Comparison of ENCODE assay signal across 8 cellular contexts in the genomic region with DNA sequence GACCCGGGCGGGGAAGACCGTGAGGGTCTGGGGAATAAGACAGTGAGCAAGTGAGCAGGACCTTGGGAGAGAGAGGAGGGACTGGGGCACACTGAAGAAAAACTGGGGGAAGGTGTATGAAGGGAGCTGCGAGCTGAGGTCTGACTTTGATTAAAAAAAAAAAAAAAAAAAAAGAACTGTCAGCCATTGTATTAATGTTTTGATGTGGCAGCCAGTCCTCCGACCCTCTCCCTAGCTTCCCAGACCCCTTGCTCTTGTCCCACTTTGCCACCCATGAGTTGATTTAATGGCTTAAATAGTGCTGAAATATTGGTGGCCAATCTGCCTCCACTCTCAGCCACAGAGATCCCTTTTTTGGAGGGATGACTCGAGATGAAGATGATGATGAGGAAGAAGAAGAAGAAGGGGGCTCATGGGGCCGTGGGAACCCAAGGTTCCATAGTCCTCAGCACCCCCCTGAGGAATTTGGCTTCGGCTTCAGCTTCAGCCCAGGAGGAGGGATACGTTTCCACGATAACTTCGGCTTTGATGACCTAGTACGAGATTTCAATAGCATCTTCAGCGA. TPM values are rescaled to one million over a fixed set of nuclear protein-coding genes. Genes with fewer than 3 reads are reported as not detected.
DNase-seq lines count a peak whose midpoint lies in the region; ATAC-seq and TF ChIP-seq lines count a peak whose summit lies in the region.

No MANE protein-coding gene starts in this region.

- H3K27me3 Mint-ChIP-seq in Calu3 (ENCODE audit: unreplicated experiment) = no peaks in the 10 kb centered on the region
- H3K27me3 Mint-ChIP-seq in osteocyte (ENCODE audit: unreplicated experiment) = no peaks in the 10 kb centered on the region

- CTCF ChIA-PET in Calu3 (lab: Charles Lee) (interaction anchor here (0.6 to 2.6 kb wide), 4 partner anchors 16 to 498 kb away, joined by 3 to 12 read pairs (median 4); a partner anchor contains a TSS), Panc1 (lab: Charles Lee) (no interaction called here)

- H3K4me3 Mint-ChIP-seq in Calu3 (ENCODE audit: low read depth, unreplicated experiment) (peak overlapping the region; percentile 98), osteocyte (ENCODE audit: unreplicated experiment) (peak overlapping the region; percentile 95)

- BruUV-seq in Calu3 (replicated peaks; lab: Mats Ljungman, UMichigan) = TSS peak; percentile 73
- TSS peak; percentile 80 for BruUV-seq in Panc1 (replicated peaks; lab: Mats Ljungman, UMichigan)

- 41 to 43% methylated on average over 13 of the region's 13 CpGs for WGBS in esophagus, 2 donors

- H3K4me1 ChIP-seq in Panc1 (ENCODE audit: control insufficient read depth, insufficient read depth, low read length) (peaks cover 5% of the 10 kb centered on the region; the same call in 1 of the 2 replicates), esophagus (ENCODE audit: control insufficient read depth in 2 of 2, insufficient read depth in 2 of 2, low read length in 1 of 2) (no peaks in the 10 kb centered on the region)

- H3K4me3 ChIP-seq in Panc1 (ENCODE audit: low read depth in 2 of 2, low read length in 2 of 2) = peak overlapping the region; percentile 96 to 100
- peak overlapping the region; percentile 63 to 84 for H3K4me3 ChIP-seq in esophagus (ENCODE audit: low read depth in 1 of 2, low read length in 2 of 2)

- DNase-seq in Calu3 = no peak
- DNase-seq in Panc1 (ENCODE audit: low read depth, low spot score) = no peak
- DNase-seq in osteocyte (ENCODE audit: extremely low spot score, unreplicated experiment) = no peak
- DNase-seq in NCI-H1694 treated with DMSO at 0.1 percent for 48 hours (lab: John Stamatoyannopoulos, UW) = no peak
- no peak for DNase-seq in NCI-H2107 treated with DMSO at 0.1 percent for 48 hours (lab: John Stamatoyannopoulos, UW; ENCODE audit: unreplicated experiment)
- DNase-seq in GOT3 (lab: John Stamatoyannopoulos, UW) = no peak

- POLR2A ChIA-PET in Panc1 (lab: Charles Lee) = no interaction called here

- H3K27ac Mint-ChIP-seq in Calu3 (ENCODE audit: unreplicated experiment) (peak overlapping the region; percentile 98), osteocyte (ENCODE audit: unreplicated experiment) (peak overlapping the region; percentile 98)

- intact Hi-C loops in Calu3 (cut with micrococcal nuclease; ENCODE audit: unreplicated experiment) (loop anchor here (1.0 to 2.0 kb wide), 2 partner anchors 74 to 86 kb away; no protein-coding TSS in a partner anchor), Panc1 (cut with micrococcal nuclease; ENCODE audit: unreplicated experiment) (loop anchor here (1.0 kb wide), 1 partner anchor 74 kb away; no protein-coding TSS in a partner anchor)

- TF ChIP-seq CTCF in Calu3 (IDR thresholded peaks at IDR 0.05; ENCODE audit: unreplicated experiment) (no peak), Panc1 (IDR thresholded peaks at IDR 0.05) (no peak), osteocyte (IDR thresholded peaks at IDR 0.05) (no peak)

- H3K36me3 ChIP-seq in Panc1 (ENCODE audit: control insufficient read depth, insufficient read depth, low read length) = peaks cover 6% of the 10 kb centered on the region; the same call in 1 of the 2 replicates
- H3K36me3 ChIP-seq in esophagus (ENCODE audit: control insufficient read depth in 2 of 2, insufficient read depth in 2 of 2, low read length in 1 of 2) = peaks cover 12 to 17% of the 10 kb centered on the region in 2 donors

- H3K36me3 Mint-ChIP-seq in Calu3 (ENCODE audit: insufficient read depth, unreplicated experiment) (peaks cover 61% of the 10 kb centered on the region), osteocyte (ENCODE audit: unreplicated experiment) (peaks cover 28% of the 10 kb centered on the region)

- in situ Hi-C loops in Panc1 (cut with HindIII; ENCODE audit: low pct_unique_long_range_greater_than_20kb, low sequenced_read_pairs) = no loop called here

- H3K27ac ChIP-seq in Panc1 (ENCODE audit: low read length) (peak overlapping the region; percentile 97), esophagus (ENCODE audit: low read depth in 2 of 2, low read length in 1 of 2) (peak overlapping the region; percentile 92 to 96)

- no peaks in the 10 kb centered on the region for H3K9me3 Mint-ChIP-seq in Calu3 (ENCODE audit: low read depth, unreplicated experiment)
- H3K9me3 Mint-ChIP-seq in osteocyte (ENCODE audit: unreplicated experiment) = no peaks in the 10 kb centered on the region

- ATAC-seq in Panc1 = no peak
- no peak for ATAC-seq in GM18520 (IDR thresholded peaks at IDR 0.05; ENCODE audit: unreplicated experiment)

- H3K4me1 Mint-ChIP-seq in Calu3 (ENCODE audit: low read depth, unreplicated experiment) = peaks cover 9% of the 10 kb centered on the region
- peaks cover 32% of the 10 kb centered on the region for H3K4me1 Mint-ChIP-seq in osteocyte (ENCODE audit: unreplicated experiment)

- H3K9me3 ChIP-seq in Panc1 (ENCODE audit: control insufficient read depth, insufficient read depth, low read depth, low read length) (no peaks in the 10 kb centered on the region), esophagus (ENCODE audit: control insufficient read depth in 2 of 2, insufficient read depth in 1 of 2, low read depth in 1 of 2, low read length in 1 of 2) (no peaks in the 10 kb centered on the region)

- H3K27me3 ChIP-seq in Panc1 (ENCODE audit: control insufficient read depth, insufficient read depth, low read length) (no peaks in the 10 kb centered on the region), esophagus (ENCODE audit: control insufficient read depth in 1 of 2, insufficient read depth in 2 of 2, low read length in 2 of 2) (no peaks in the 10 kb centered on the region)

RNA-seq across cellular contexts. Expression of a gene that starts 0.7 kb away (rescaled TPM):
- total RNA-seq in Calu3 (2022) (112 and 129 TPM in 2 replicates), Panc1 (2021; ENCODE audit: unreplicated experiment) (110 TPM), osteocyte (93.7 and 99.9 TPM in 2 replicates)
- polyA plus RNA-seq in Panc1 (2012; ENCODE audit: insufficient read length) = 115 TPM
- polyA plus RNA-seq in esophagus = 10 to 100 TPM; 78.3 to 90.0 TPM

RNA-seq across cellular contexts. Expression of a gene that starts 47.8 kb away (rescaled TPM):
- not detected in 2 replicates for total RNA-seq in Calu3 (2022)
- total RNA-seq in Panc1 (2021; ENCODE audit: unreplicated experiment) = not detected
- not detected for polyA plus RNA-seq in Panc1 (2012; ENCODE audit: insufficient read length)
- under 1 TPM in 1 of 2 donors, not detected in 1; 0.02 TPM for polyA plus RNA-seq in esophagus
- not detected in 2 replicates for total RNA-seq in osteocyte

RNA-seq across cellular contexts. Expression of a gene that starts 52.2 kb away (rescaled TPM):
- total RNA-seq in Calu3 (2022) = 9.1 and 9.9 TPM in 2 replicates
- total RNA-seq in Panc1 (2021; ENCODE audit: unreplicated experiment) = 14.7 TPM
- 17.1 TPM for polyA plus RNA-seq in Panc1 (2012; ENCODE audit: insufficient read length)
- polyA plus RNA-seq in esophagus = 1 to 10 TPM; 4.3 to 6.7 TPM
- total RNA-seq in osteocyte = 94.4 and 98.5 TPM in 2 replicates

RNA-seq across cellular contexts. Expression of a gene that starts 52.3 kb away (rescaled TPM):
- total RNA-seq in Calu3 (2022) = 245 and 250 TPM in 2 replicates
- 227 TPM for total RNA-seq in Panc1 (2021; ENCODE audit: unreplicated experiment)
- polyA plus RNA-seq in Panc1 (2012; ENCODE audit: insufficient read length) = 149 TPM
- polyA plus RNA-seq in esophagus = 10 to 100 TPM; 50.9 to 52.7 TPM
- 224 and 236 TPM in 2 replicates for total RNA-seq in osteocyte
